In the genomic region with DNA sequence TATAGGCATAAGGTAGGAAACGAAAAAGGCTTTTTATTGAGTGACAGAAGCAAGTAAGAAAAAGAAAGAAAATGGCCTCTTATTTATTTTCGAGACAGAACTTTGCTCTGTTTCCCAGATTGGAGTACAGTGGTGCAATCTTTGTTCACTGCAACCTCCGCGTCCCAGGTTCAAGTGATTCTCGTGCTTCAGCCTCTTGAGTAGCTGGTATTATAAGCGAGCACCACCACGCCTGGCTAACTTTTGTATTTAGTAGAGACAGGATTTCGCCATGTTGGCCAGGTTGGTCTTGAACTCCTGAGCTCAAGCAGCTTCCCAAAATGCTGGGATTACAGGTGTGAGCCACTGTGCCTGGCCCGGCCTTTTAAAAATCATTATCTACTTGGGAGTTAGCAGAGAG, we compare ENCODE assay signal across 22 cellular contexts.
"Had no signal": no experiment of that assay in that cellular context is flagged by ENCODE, and none has a peak within 500 bp of the region (broad histone marks: within the 10 kb centered on the region; RNA-seq: fewer than 3 reads in every experiment).

No MANE protein-coding gene starts in this region.

- H3K27ac ChIP-seq: ascending aorta, body of pancreas, PC-9 had no signal

- H3K4me3 ChIP-seq: ascending aorta, body of pancreas, PC-9 had no signal

- H3K4me1 Mint-ChIP-seq: central memory CD8-positive, alpha-beta T cell had no signal

- H2AFZ ChIP-seq: PC-9 had no signal

- DNase-seq: activated B cell treated with CpG ODN at 0.5 μM for 24 hours; activated CD4-positive, alpha-beta memory T cell treated with anti-CD3 and anti-CD28 coated beads for 36 hours; activated CD4-positive, alpha-beta T cell treated with anti-CD3 and anti-CD28 coated beads, Interleukin-2, amount 10 ng/mL, durations not matched to agents 7 days and 5 days; activated CD8-positive, alpha-beta memory T cell treated with anti-CD3 and anti-CD28 coated beads for 24 hours; activated naive CD8-positive, alpha-beta T cell treated with anti-CD3 and anti-CD28 coated beads, Interleukin-2, amount 50 U/mL, for 24 hours; activated T-cell treated with anti-CD3 and anti-CD28 coated beads, Interleukin-2, amount 50 U/mL, for 4 hours; amniotic stem cell; body of pancreas; MM.1S; NCI-H1105; NCI-H1436; NCI-H1694 treated with DMSO at 0.1 percent for 48 hours; NCI-H2029 treated with DMSO at 0.1 percent for 48 hours; NCI-H446; NCI-H524; PC-9; SIG-M5; T-helper 17 cell; T-helper 9 cell had no signal

- H3K9me3 Mint-ChIP-seq: activated B cell treated with CpG ODN at 0.5 μM for 24 hours; activated CD4-positive, alpha-beta memory T cell treated with anti-CD3 and anti-CD28 coated beads for 36 hours; activated CD4-positive, alpha-beta T cell treated with anti-CD3 and anti-CD28 coated beads, Interleukin-2, amount 10 ng/mL, durations not matched to agents 7 days and 5 days; activated naive CD4-positive, alpha-beta T cell treated with anti-CD3 and anti-CD28 coated beads, Interleukin-2, amount 50 U/mL, for 72 hours; activated naive CD8-positive, alpha-beta T cell treated with anti-CD3 and anti-CD28 coated beads, Interleukin-2, amount 50 U/mL, for 24 hours; activated T-cell treated with anti-CD3 and anti-CD28 coated beads, Interleukin-2, amount 50 U/mL, for 4 hours; central memory CD8-positive, alpha-beta T cell had no signal

- H3K9me3 ChIP-seq: ascending aorta, body of pancreas had no signal

- H3K27ac Mint-ChIP-seq: activated B cell treated with CpG ODN at 0.5 μM for 24 hours; activated CD4-positive, alpha-beta memory T cell treated with anti-CD3 and anti-CD28 coated beads for 36 hours; activated CD4-positive, alpha-beta T cell treated with anti-CD3 and anti-CD28 coated beads, Interleukin-2, amount 10 ng/mL, durations not matched to agents 7 days and 5 days; activated naive CD4-positive, alpha-beta T cell treated with anti-CD3 and anti-CD28 coated beads, Interleukin-2, amount 50 U/mL, for 72 hours; activated naive CD8-positive, alpha-beta T cell treated with anti-CD3 and anti-CD28 coated beads, Interleukin-2, amount 50 U/mL, for 24 hours; T-helper 17 cell had no signal

- H3K27me3 ChIP-seq: ascending aorta, body of pancreas had no signal

- ATAC-seq: activated naive CD4-positive, alpha-beta T cell treated with anti-CD3 and anti-CD28 coated beads, Interleukin-2, amount 50 U/mL, for 72 hours; activated naive CD8-positive, alpha-beta T cell treated with anti-CD3 and anti-CD28 coated beads, Interleukin-2, amount 50 U/mL, for 24 hours; activated T-cell treated with anti-CD3 and anti-CD28 coated beads, Interleukin-2, amount 50 U/mL, for 4 hours; body of pancreas; T-helper 17 cell had no signal

- H3K4me1 ChIP-seq: ascending aorta, body of pancreas had no signal

- H3K27me3 Mint-ChIP-seq: activated B cell treated with CpG ODN at 0.5 μM for 24 hours; activated CD4-positive, alpha-beta memory T cell treated with anti-CD3 and anti-CD28 coated beads for 36 hours; activated CD4-positive, alpha-beta T cell treated with anti-CD3 and anti-CD28 coated beads, Interleukin-2, amount 10 ng/mL, durations not matched to agents 7 days and 5 days; activated naive CD8-positive, alpha-beta T cell treated with anti-CD3 and anti-CD28 coated beads, Interleukin-2, amount 50 U/mL, for 24 hours; central memory CD8-positive, alpha-beta T cell; T-helper 17 cell had no signal

- H3K4me3 Mint-ChIP-seq: activated B cell treated with CpG ODN at 0.5 μM for 24 hours; activated CD4-positive, alpha-beta memory T cell treated with anti-CD3 and anti-CD28 coated beads for 36 hours; activated CD4-positive, alpha-beta T cell treated with anti-CD3 and anti-CD28 coated beads, Interleukin-2, amount 10 ng/mL, durations not matched to agents 7 days and 5 days; activated naive CD8-positive, alpha-beta T cell treated with anti-CD3 and anti-CD28 coated beads, Interleukin-2, amount 50 U/mL, for 24 hours; activated T-cell treated with anti-CD3 and anti-CD28 coated beads, Interleukin-2, amount 50 U/mL, for 4 hours; central memory CD8-positive, alpha-beta T cell; T-helper 17 cell had no signal

- H3K4me2 ChIP-seq: PC-9 had no signal
